ENCODE assay signal across 24 cellular contexts in genomic region chr1:35460796-35461195, GRCh38.
DNase-seq lines count a peak whose midpoint lies in the region; ATAC-seq, FAIRE-seq and TF ChIP-seq lines count a peak whose summit lies in the region.
"Had no signal": no experiment of that assay in that cellular context is flagged by ENCODE, and none has a peak within 500 bp of the region (broad histone marks: within the 10 kb centered on the region; RNA-seq: fewer than 3 reads in every experiment).

No MANE protein-coding gene starts in this region.

- no peak for FAIRE-seq in bronchial epithelial cell (lab: Jason Lieb, UNC)
- FAIRE-seq: A204.1, GM12891, GM18507, H1 had no signal

- no peak for DNase-seq in activated T-cell treated with anti-CD3 and anti-CD28 coated beads, Interleukin-2, amount 50 U/mL, for 72 hours
- no peak for DNase-seq in activated T-cell treated with anti-CD3 and anti-CD28 coated beads, Interleukin-2, amount 50 U/mL, for 48 hours
- DNase-seq in RWPE1 (ENCODE audit: low spot score) (peak; percentile 39), bronchial epithelial cell (ENCODE audit: low read depth) (peak; percentile 92), epithelial cell of prostate (ENCODE audit: low read depth, low spot score) (no peak), DMS53 treated with DMSO at 0.1 percent for 48 hours (lab: John Stamatoyannopoulos, UW; ENCODE audit: unreplicated experiment) (no peak), DMS 273 treated with DMSO at 0.1 percent for 48 hours (lab: John Stamatoyannopoulos, UW) (no peak)
- DNase-seq: Caco-2; CD4-positive, CD25-positive, alpha-beta regulatory T cell; CD8-positive, alpha-beta T cell; DMS79 treated with DMSO at 0.1 percent for 48 hours; GF-D8; GM23248; H7; HCEC 1CT had no signal

- no peak overlapping the region for H3K4me3 ChIP-seq in bronchial epithelial cell (ENCODE audit: low read depth, low read length)
- H3K4me3 ChIP-seq: BLaER1, GM23248 had no signal

- peak overlapping the region; percentile 34 for H3K27ac Mint-ChIP-seq in activated T-cell treated with anti-CD3 and anti-CD28 coated beads, Interleukin-2, amount 50 U/mL, for 72 hours
- H3K27ac Mint-ChIP-seq: B cell had no signal

- H3K27ac ChIP-seq in RWPE1 (no peak overlapping the region), epithelial cell of prostate (peak overlapping the region; percentile 26)
- H3K27ac ChIP-seq: 22Rv1, BLaER1, C4-2B, GM23248 had no signal

- CTCF ChIA-PET in RWPE1 (lab: Yijun Ruan, JAX) = no interaction called here

- POLR2A ChIA-PET in RWPE1 (lab: Yijun Ruan, JAX; ENCODE audit: low non-redundant PET) = no interaction called here

- H3K36me3 ChIP-seq in bronchial epithelial cell (ENCODE audit: control insufficient read depth, insufficient read depth, low read length) = peaks cover 6% of the 10 kb centered on the region

- H3K4me1 Mint-ChIP-seq in activated T-cell treated with anti-CD3 and anti-CD28 coated beads, Interleukin-2, amount 50 U/mL, for 72 hours (ENCODE audit: low read depth) = peaks cover 16% of the 10 kb centered on the region
- H3K4me1 Mint-ChIP-seq: B cell had no signal

- TF ChIP-seq CTCF in RWPE1 (conservative IDR thresholded peaks at IDR 0.05; ENCODE audit: low read depth) = no peak
- no peak for TF ChIP-seq CTCF in bronchial epithelial cell (IDR thresholded peaks at IDR 0.05; ENCODE audit: insufficient read depth, low read length, severe bottlenecking)

- H3K9me3 Mint-ChIP-seq in activated T-cell treated with anti-CD3 and anti-CD28 coated beads, Interleukin-2, amount 50 U/mL, for 72 hours = peaks cover 6 to 7% of the 10 kb centered on the region in 2 donors
- H3K9me3 Mint-ChIP-seq: CD8-positive, alpha-beta T cell had no signal

- no peaks in the 10 kb centered on the region for H3K27me3 ChIP-seq in bronchial epithelial cell (ENCODE audit: control insufficient read depth, insufficient read depth, low read length)
- H3K27me3 ChIP-seq: BLaER1 had no signal

- H3K4me3 Mint-ChIP-seq in activated T-cell treated with anti-CD3 and anti-CD28 coated beads, Interleukin-2, amount 50 U/mL, for 72 hours = no peak overlapping the region
- H3K4me3 Mint-ChIP-seq: B cell; CD4-positive, CD25-positive, alpha-beta regulatory T cell; CD8-positive, alpha-beta T cell had no signal

- ATAC-seq in activated T-cell treated with anti-CD3 and anti-CD28 coated beads, Interleukin-2, amount 50 U/mL, for 72 hours (replicated peaks in 1 of 2) = no peak
- ATAC-seq in GM19023 (IDR thresholded peaks at IDR 0.05; ENCODE audit: unreplicated experiment) = no peak
- ATAC-seq: CD8-positive, alpha-beta T cell had no signal

- H3K36me3 Mint-ChIP-seq in activated T-cell treated with anti-CD3 and anti-CD28 coated beads, Interleukin-2, amount 50 U/mL, for 72 hours (ENCODE audit: insufficient read depth in 2 of 2) = peaks cover 21 to 24% of the 10 kb centered on the region in 2 donors

- no peaks in the 10 kb centered on the region for H3K27me3 Mint-ChIP-seq in activated T-cell treated with anti-CD3 and anti-CD28 coated beads, Interleukin-2, amount 50 U/mL, for 72 hours (ENCODE audit: low read depth)
- H3K27me3 Mint-ChIP-seq: B cell; CD4-positive, CD25-positive, alpha-beta regulatory T cell had no signal

Comparison
In these comparisons a context has a peak if more than half of its experiments do, and no peak if none do; other contexts are left out.
1. DNase-seq: peak in RWPE1 (single experiment) and bronchial epithelial cell (single experiment); none in activated T-cell treated with anti-CD3 and anti-CD28 coated beads, Interleukin-2, amount 50 U/mL, for 72 hours (0 of 2), activated T-cell treated with anti-CD3 and anti-CD28 coated beads, Interleukin-2, amount 50 U/mL, for 48 hours (0 of 2), epithelial cell of prostate (single experiment), DMS53 treated with DMSO at 0.1 percent for 48 hours (single experiment) and DMS 273 treated with DMSO at 0.1 percent for 48 hours (single experiment).